In the genomic region with DNA sequence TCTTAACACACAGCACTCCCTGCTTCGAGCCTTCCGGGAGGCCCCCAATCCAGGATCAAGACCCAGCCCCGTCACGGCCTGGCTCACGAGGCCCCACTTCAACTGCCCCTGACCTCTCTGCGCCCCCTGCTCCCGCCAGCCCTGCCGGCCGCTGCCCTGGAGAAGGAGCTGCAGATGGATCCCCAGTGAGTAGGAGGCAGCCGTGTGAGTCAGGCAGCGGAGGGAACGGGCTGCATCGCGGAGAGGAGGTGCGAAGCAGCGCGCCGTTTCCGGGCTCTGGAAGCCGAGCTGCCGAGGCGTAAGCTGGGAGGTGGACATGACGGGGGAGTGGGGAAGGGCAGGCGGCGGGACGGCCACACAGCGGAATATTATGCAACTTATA, we compare ENCODE assay signal across 9 cellular contexts.
DNase-seq lines count a peak whose midpoint lies in the region; ATAC-seq and TF ChIP-seq lines count a peak whose summit lies in the region.
"Had no signal": no experiment of that assay in that cellular context is flagged by ENCODE, and none has a peak within 500 bp of the region (broad histone marks: within the 10 kb centered on the region; RNA-seq: fewer than 3 reads in every experiment).

No MANE protein-coding gene starts in this region.

- no peak for TF ChIP-seq CTCF in glutamatergic neuron (IDR thresholded peaks at IDR 0.05; ENCODE audit: partially characterized antibody, unreplicated experiment)
- no peak for TF ChIP-seq CTCF in MM.1S (IDR thresholded peaks at IDR 0.05; ENCODE audit: low read length)
- no peak for TF ChIP-seq CTCF in SK-N-SH (IDR thresholded peaks at IDR 0.05)

- peak; percentile 71 for DNase-seq in ELF-1 (ENCODE audit: low read depth, low spot score)
- DNase-seq in RPMI7951 (ENCODE audit: low read depth) = peak; percentile 74
- DNase-seq in glutamatergic neuron = peak; percentile 72
- DNase-seq in sciatic nerve (ENCODE audit: low spot score) = peak; percentile 66
- DNase-seq in SIG-M5 treated with dmso at 0.1 percent for 504 hours (lab: John Stamatoyannopoulos, UW; ENCODE audit: unreplicated experiment) = no peak
- DNase-seq in MM.1S = no peak
- DNase-seq in SK-N-SH = no peak
- no peak for DNase-seq in NCI-H1048 (lab: John Stamatoyannopoulos, UW)

- no peaks in the 10 kb centered on the region for H3K36me3 ChIP-seq in MM.1S (replicated peaks; ENCODE audit: insufficient read depth, low read length)
- no peaks in the 10 kb centered on the region for H3K36me3 ChIP-seq in SK-N-SH (replicated peaks in 1 of 2; ENCODE audit: control insufficient read depth in 1 of 2, insufficient read depth in 2 of 2, low read length in 1 of 2)

- ATAC-seq in sciatic nerve = peak; percentile 32
- ATAC-seq: stimulated activated effector memory CD8-positive, alpha-beta T cell treated with anti-CD3 and anti-CD28 coated beads, Interleukin-12 subunit alpha, Interleukin-12 subunit beta, amount 100 ng/mL, for 72 hours had no signal

- H3K4me3 ChIP-seq in MM.1S (ENCODE audit: low read length) = no peak overlapping the region
- H3K4me3 ChIP-seq in SK-N-SH (ENCODE audit: low read depth in 2 of 2, low read length in 1 of 2) = no peak overlapping the region

- H3K4me1 ChIP-seq in MM.1S (ENCODE audit: low read length) (no peaks in the 10 kb centered on the region; the same call in 1 of the 2 replicates), SK-N-SH (ENCODE audit: control insufficient read depth in 1 of 2, insufficient read depth in 2 of 2, low read depth in 1 of 2, low read length in 1 of 2) (peaks cover 7 to 13% of the 10 kb centered on the region in 2 experiments; a peak in 2 of 4 replicates)

- H3K9ac ChIP-seq in MM.1S (ENCODE audit: low read length) (no peak overlapping the region), SK-N-SH (no peak overlapping the region)

- H3K79me2 ChIP-seq in MM.1S (ENCODE audit: low read length) = no peaks in the 10 kb centered on the region
- no peaks in the 10 kb centered on the region for H3K79me2 ChIP-seq in SK-N-SH (ENCODE audit: insufficient read depth)

- CTCF ChIA-PET in SK-N-SH (lab: Yijun Ruan, JAX) = interaction anchor here (1.2 to 7.4 kb wide), 12 partner anchors 8 to 778 kb away, joined by 3 to 88 read pairs (median 18); partner anchors contain the start of gene PLXNA1

- WGBS in SK-N-SH (ENCODE audit: low lambda C conversion rate) = 86% methylated on average over 26 of the region's 27 CpGs

- no peak for TF ChIP-seq RAD21 in SK-N-SH (IDR thresholded peaks at IDR 0.05; ENCODE audit: low read length)

- H3K27me3 Mint-ChIP-seq in glutamatergic neuron (ENCODE audit: unreplicated experiment) = peaks cover 13% of the 10 kb centered on the region

- H3K4me1 Mint-ChIP-seq in glutamatergic neuron (ENCODE audit: low read depth, unreplicated experiment) = peaks cover 46% of the 10 kb centered on the region

- H3K4me2 ChIP-seq in MM.1S (ENCODE audit: low read depth, low read length) = no peak overlapping the region
- H3K4me2 ChIP-seq in SK-N-SH = no peak overlapping the region; the same call in 1 of the 2 replicates

- POLR2A ChIA-PET in SK-N-SH (lab: Yijun Ruan, JAX) = no interaction called here

- no peak overlapping the region for H3K27ac Mint-ChIP-seq in glutamatergic neuron (ENCODE audit: unreplicated experiment)
- H3K27ac Mint-ChIP-seq: stimulated activated effector memory CD8-positive, alpha-beta T cell treated with anti-CD3 and anti-CD28 coated beads, Interleukin-12 subunit alpha, Interleukin-12 subunit beta, amount 100 ng/mL, for 72 hours had no signal

- TF ChIP-seq EP300 in SK-N-SH (IDR thresholded peaks at IDR 0.05; ENCODE audit: borderline replicate concordance in 1 of 2, low read depth in 1 of 2, low read length in 1 of 2) = no peak

- no peaks in the 10 kb centered on the region for H3K36me3 Mint-ChIP-seq in glutamatergic neuron (ENCODE audit: unreplicated experiment)
- H3K36me3 Mint-ChIP-seq: stimulated activated effector memory CD8-positive, alpha-beta T cell treated with anti-CD3 and anti-CD28 coated beads, Interleukin-12 subunit alpha, Interleukin-12 subunit beta, amount 100 ng/mL, for 72 hours had no signal

- H3F3A ChIP-seq in MM.1S (ENCODE audit: insufficient read depth, low read length) (no peaks in the 10 kb centered on the region), SK-N-SH (replicated peaks; ENCODE audit: insufficient read depth) (no peaks in the 10 kb centered on the region)

- H3K9me3 Mint-ChIP-seq in glutamatergic neuron (ENCODE audit: unreplicated experiment) = peaks cover 15% of the 10 kb centered on the region
- H3K9me3 Mint-ChIP-seq: stimulated activated effector memory CD8-positive, alpha-beta T cell treated with anti-CD3 and anti-CD28 coated beads, Interleukin-12 subunit alpha, Interleukin-12 subunit beta, amount 100 ng/mL, for 72 hours had no signal

- no peaks in the 10 kb centered on the region for H3K9me2 ChIP-seq in MM.1S (replicated peaks; ENCODE audit: insufficient read depth, low read length)
- H3K9me2 ChIP-seq in SK-N-SH = no peaks in the 10 kb centered on the region

- intact Hi-C loops in sciatic nerve (cut with DNase I) = loop anchor here (5.0 kb wide), 1 partner anchor 935 kb away; the partner anchor contains the start of gene CHST13

- H3K27ac ChIP-seq in MM.1S (ENCODE audit: low read length) (no peak overlapping the region), SK-N-SH (ENCODE audit: low read depth in 2 of 2, low read length in 1 of 2) (no peak overlapping the region)

- H3K9me3 ChIP-seq in MM.1S (replicated peaks; ENCODE audit: insufficient read depth, low read length) = no peaks in the 10 kb centered on the region
- H3K9me3 ChIP-seq in SK-N-SH = no peaks in the 10 kb centered on the region

- no peak overlapping the region for H3K4me3 Mint-ChIP-seq in glutamatergic neuron (ENCODE audit: unreplicated experiment)

- H4K20me1 ChIP-seq in MM.1S (ENCODE audit: insufficient read depth, low read length) (no peaks in the 10 kb centered on the region), SK-N-SH (ENCODE audit: insufficient read depth) (no peaks in the 10 kb centered on the region)

- H3K27me3 ChIP-seq in MM.1S (replicated peaks; ENCODE audit: insufficient read depth, low read length) (peaks cover 63% of the 10 kb centered on the region), SK-N-SH (ENCODE audit: insufficient read depth) (no peaks in the 10 kb centered on the region)

- no peak overlapping the region for H2AFZ ChIP-seq in MM.1S (ENCODE audit: low read length)
- no peak overlapping the region for H2AFZ ChIP-seq in SK-N-SH (ENCODE audit: low read depth)

TF ChIP-seq in SK-N-SH, 30 proteins besides CTCF, POLR2A, EP300 and RAD21:
- TF ChIP-seq RFX5 (IDR thresholded peaks at IDR 0.05; ENCODE audit: low read length) (no peak), EZH2phosphoT487 (IDR thresholded peaks at IDR 0.05; ENCODE audit: borderline replicate concordance, low read depth) (no peak), MEF2A (IDR thresholded peaks at IDR 0.05; ENCODE audit: borderline replicate concordance, low read depth) (no peak)
- TF ChIP-seq, protein P1, sequence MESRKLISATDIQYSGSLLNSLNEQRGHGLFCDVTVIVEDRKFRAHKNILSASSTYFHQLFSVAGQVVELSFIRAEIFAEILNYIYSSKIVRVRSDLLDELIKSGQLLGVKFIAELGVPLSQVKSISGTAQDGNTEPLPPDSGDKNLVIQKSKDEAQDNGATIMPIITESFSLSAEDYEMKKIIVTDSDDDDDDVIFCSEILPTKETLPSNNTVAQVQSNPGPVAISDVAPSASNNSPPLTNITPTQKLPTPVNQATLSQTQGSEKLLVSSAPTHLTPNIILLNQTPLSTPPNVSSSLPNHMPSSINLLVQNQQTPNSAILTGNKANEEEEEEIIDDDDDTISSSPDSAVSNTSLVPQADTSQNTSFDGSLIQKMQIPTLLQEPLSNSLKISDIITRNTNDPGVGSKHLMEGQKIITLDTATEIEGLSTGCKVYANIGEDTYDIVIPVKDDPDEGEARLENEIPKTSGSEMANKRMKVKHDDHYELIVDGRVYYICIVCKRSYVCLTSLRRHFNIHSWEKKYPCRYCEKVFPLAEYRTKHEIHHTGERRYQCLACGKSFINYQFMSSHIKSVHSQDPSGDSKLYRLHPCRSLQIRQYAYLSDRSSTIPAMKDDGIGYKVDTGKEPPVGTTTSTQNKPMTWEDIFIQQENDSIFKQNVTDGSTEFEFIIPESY (IDR thresholded peaks at IDR 0.05; ENCODE audit: borderline replicate concordance, low read depth) = no peak

Comparison
In these comparisons a context has a peak if more than half of its experiments do, and no peak if none do; other contexts are left out.
1. DNase-seq: peak in ELF-1 (single experiment), RPMI7951 (single experiment), glutamatergic neuron (single experiment) and sciatic nerve (single experiment); none in SIG-M5 treated with dmso at 0.1 percent for 504 hours (single experiment), MM.1S (single experiment), SK-N-SH (single experiment) and NCI-H1048 (single experiment).